ENCODE assay signal across 26 cellular contexts in genomic region chr5:96004754-96005153, GRCh38.
"Had no signal": no experiment of that assay in that cellular context is flagged by ENCODE, and none has a peak within 500 bp of the region (broad histone marks: within the 10 kb centered on the region; RNA-seq: fewer than 3 reads in every experiment).

No MANE protein-coding gene starts in this region.

- H3K36me3 Mint-ChIP-seq: activated naive CD4-positive, alpha-beta T cell treated with anti-CD3 and anti-CD28 coated beads, Interleukin-2, amount 50 U/mL, for 72 hours had no signal

- H3K9me3 ChIP-seq: body of pancreas, colonic mucosa, left lung, lower lobe of right lung, testis, transverse colon had no signal

- H3K9me3 Mint-ChIP-seq: activated naive CD4-positive, alpha-beta T cell treated with anti-CD3 and anti-CD28 coated beads, Interleukin-2, amount 50 U/mL, for 72 hours had no signal

- H3K36me3 ChIP-seq: cardiac muscle cell, colonic mucosa, left lung, lower lobe of right lung, transverse colon had no signal

- ATAC-seq: activated naive CD4-positive, alpha-beta T cell treated with anti-CD3 and anti-CD28 coated beads, Interleukin-2, amount 50 U/mL, for 72 hours; activated T-cell treated with anti-CD3 and anti-CD28 coated beads, Interleukin-2, amount 50 U/mL, for 72 hours; body of pancreas; left lung; lower lobe of right lung; right cardiac atrium had no signal

- H3K27ac Mint-ChIP-seq: activated naive CD4-positive, alpha-beta T cell treated with anti-CD3 and anti-CD28 coated beads, Interleukin-2, amount 50 U/mL, for 72 hours; activated T-cell treated with anti-CD3 and anti-CD28 coated beads, Interleukin-2, amount 50 U/mL, for 72 hours; nephron had no signal

- H3K4me1 ChIP-seq: colonic mucosa, left lung, lower lobe of right lung, testis, transverse colon had no signal

- H3K4me3 ChIP-seq: body of pancreas, cardiac muscle cell, colonic mucosa, dorsolateral prefrontal cortex, left lung, lower lobe of right lung, testis, transverse colon had no signal

- H3K27ac ChIP-seq: body of pancreas, cardiac muscle cell, colonic mucosa, dorsolateral prefrontal cortex, left lung, lower lobe of right lung, testis, transverse colon, VCaP had no signal

- H3K4me3 Mint-ChIP-seq: activated T-cell treated with anti-CD3 and anti-CD28 coated beads, Interleukin-2, amount 50 U/mL, for 72 hours; nephron had no signal

- H3K4me1 Mint-ChIP-seq: nephron had no signal

- DNase-seq: activated CD4-positive, alpha-beta T cell treated with anti-CD3 and anti-CD28 coated beads for 4 hours; activated CD4-positive, alpha-beta T cell treated with anti-CD3 and anti-CD28 coated beads, Interleukin-2, amount 50 U/mL, for 4 hours; activated naive CD4-positive, alpha-beta T cell; activated T-cell treated with anti-CD3 and anti-CD28 coated beads for 4 hours; activated T-cell treated with anti-CD3 and anti-CD28 coated beads, Interleukin-2, amount 50 U/mL, for 72 hours; aorta; body of pancreas; cerebellar nuclear complex; colonic mucosa; dorsolateral prefrontal cortex; effector memory CD4-positive, alpha-beta T cell; kidney glomerular epithelial cell; left lung; lower lobe of right lung; mesendoderm; posterior cingulate gyrus; right cardiac atrium; stimulated activated CD4-positive, alpha-beta T cell treated with anti-CD3 and anti-CD28 coated beads, Interleukin-2, amount 100 ng/mL, for 48 hours; stimulated activated naive CD4-positive, alpha-beta T cell treated with Interleukin-2 at 50 U/mL for 16 hours; T-helper 9 cell; testis; transverse colon had no signal
